Comparison of ENCODE assay signal across 1 cellular context in genomic region chr1:25412870-25413623, GRCh38. TPM values are rescaled to one million over a fixed set of nuclear protein-coding genes. Genes with fewer than 3 reads are reported as not detected.
"Had no signal": no experiment of that assay in that cellular context is flagged by ENCODE, and none has a peak within 500 bp of the region (broad histone marks: within the 10 kb centered on the region; RNA-seq: fewer than 3 reads in every experiment).

No MANE protein-coding gene starts in this region.

RNA-seq across cellular contexts. Expression of gene RHCE, which starts 7.6 kb away (rescaled TPM):
- total RNA-seq: NCI-H460 had no signal
